15 cellular contexts compared by ENCODE assay signal in genomic region chr15:65528461-65529060, GRCh38.
"Had no signal": no experiment of that assay in that cellular context is flagged by ENCODE, and none has a peak within 500 bp of the region (broad histone marks: within the 10 kb centered on the region; RNA-seq: fewer than 3 reads in every experiment).

No MANE protein-coding gene starts in this region.

- H3K9me3 Mint-ChIP-seq: activated CD4-positive, alpha-beta memory T cell treated with anti-CD3 and anti-CD28 coated beads, Interleukin-2, amount 10 ng/mL, durations not matched to agents 7 days and 5 days; activated T-cell treated with anti-CD3 and anti-CD28 coated beads, Interleukin-2, amount 50 U/mL, for 72 hours; immature natural killer cell; stimulated activated effector memory CD8-positive, alpha-beta T cell treated with anti-CD3 and anti-CD28 coated beads, Interleukin-12 subunit alpha, Interleukin-12 subunit beta, amount 100 ng/mL, for 72 hours had no signal

- H3K27ac ChIP-seq: gastrocnemius medialis, heart left ventricle, WERI-Rb-1 had no signal

- H3K4me3 ChIP-seq: gastrocnemius medialis, heart left ventricle had no signal

- H3K36me3 ChIP-seq: gastrocnemius medialis, heart left ventricle had no signal

- H3K27me3 ChIP-seq: dorsolateral prefrontal cortex, gastrocnemius medialis, heart left ventricle had no signal

- H3K27ac Mint-ChIP-seq: activated CD4-positive, alpha-beta memory T cell treated with anti-CD3 and anti-CD28 coated beads, Interleukin-2, amount 10 ng/mL, durations not matched to agents 7 days and 5 days; immature natural killer cell; stimulated activated effector memory CD8-positive, alpha-beta T cell treated with anti-CD3 and anti-CD28 coated beads, Interleukin-12 subunit alpha, Interleukin-12 subunit beta, amount 100 ng/mL, for 72 hours had no signal

- H3K36me3 Mint-ChIP-seq: immature natural killer cell had no signal

- H3K27me3 Mint-ChIP-seq: activated CD4-positive, alpha-beta memory T cell treated with anti-CD3 and anti-CD28 coated beads, Interleukin-2, amount 10 ng/mL, durations not matched to agents 7 days and 5 days had no signal

- DNase-seq: activated CD4-positive, alpha-beta memory T cell treated with anti-CD3 and anti-CD28 coated beads, Interleukin-2, amount 10 ng/mL, durations not matched to agents 7 days and 5 days; activated CD4-positive, alpha-beta T cell treated with anti-CD3 and anti-CD28 coated beads for 4 hours; activated CD8-positive, alpha-beta memory T cell treated with anti-CD3 and anti-CD28 coated beads, Interleukin-2, amount 50 U/mL, for 48 hours; activated gamma-delta T cell treated with Interleukin-2 at 50 U/mL for 16 hours; activated T-cell treated with anti-CD3 and anti-CD28 coated beads, Interleukin-2, amount 50 U/mL, for 72 hours; anterior cingulate cortex; cerebellar nuclear complex; dorsolateral prefrontal cortex; erythroblast; gastrocnemius medialis; heart left ventricle; immature natural killer cell; T-helper 9 cell; WERI-Rb-1 had no signal

- ATAC-seq: activated T-cell treated with anti-CD3 and anti-CD28 coated beads, Interleukin-2, amount 50 U/mL, for 72 hours; gastrocnemius medialis; heart left ventricle; stimulated activated effector memory CD8-positive, alpha-beta T cell treated with anti-CD3 and anti-CD28 coated beads, Interleukin-12 subunit alpha, Interleukin-12 subunit beta, amount 100 ng/mL, for 72 hours had no signal

- H3K9me3 ChIP-seq: gastrocnemius medialis, heart left ventricle had no signal
